ENCODE assay signal across 1 cellular context in genomic region chr11:40542821-40543220, GRCh38.
A peak's percentile ranks its signal among the peaks of the same experiment; 100 is the strongest.
TF ChIP-seq lines count a peak whose summit lies in the region.

No MANE protein-coding gene starts in this region.

TF ChIP-seq in HepG2, 621 proteins besides CTCF, POLR2A, EP300 and RAD21:
- TF ChIP-seq MEF2D (CRISPR knock-in tag; IDR thresholded peaks at IDR 0.05): no peak
- TF ChIP-seq MAFK (conservative IDR thresholded peaks at IDR 0.05 in 1 of 2, IDR thresholded peaks at IDR 0.05 in 1 of 2; ENCODE audit: low read length in 2 of 2): peak; percentile 11 to 66; a peak in 2 of 4 replicates
TF ChIP-seq in HepG2: peak in this region for 1.
